ENCODE assay signal across 16 cellular contexts in genomic region chr10:97868134-97868685, GRCh38. TPM values are rescaled to one million over a fixed set of nuclear protein-coding genes. Genes with fewer than 3 reads are reported as not detected.
DNase-seq lines count a peak whose midpoint lies in the region; ATAC-seq, FAIRE-seq and TF ChIP-seq lines count a peak whose summit lies in the region.
"Had no signal": no experiment of that assay in that cellular context is flagged by ENCODE, and none has a peak within 500 bp of the region (broad histone marks: within the 10 kb centered on the region; RNA-seq: fewer than 3 reads in every experiment).

No MANE protein-coding gene starts in this region.

- TF ChIP-seq POLR2A in spleen (IDR thresholded peaks at IDR 0.05): no peak

- no peaks in the 10 kb centered on the region for H3K27me3 Mint-ChIP-seq in activated T-helper 17 cell treated with anti-CD3 and anti-CD28 coated beads, Interleukin-2, amount 50 U/mL, for 72 hours

- no peak overlapping the region for H3K27ac ChIP-seq in keratinocyte (ENCODE audit: control insufficient read depth, insufficient read depth, low read length)
- no peak overlapping the region for H3K27ac ChIP-seq in spleen
- H3K27ac ChIP-seq: 22Rv1, SJCRH30 had no signal

- intact Hi-C loops in spleen (cut with DNase I; ENCODE audit: low total_unique reads): no loop called here

- dilution Hi-C loops in keratinocyte (cut with MboI; ENCODE audit: extremely low pct_ligation_motif_present, low sequenced_read_pairs): loop anchor here (25.0 kb wide), 1 partner anchor 106 kb away; the partner anchor contains the start of gene SFRP5

- H3K79me2 ChIP-seq in keratinocyte (ENCODE audit: control insufficient read depth, insufficient read depth, low read length): no peaks in the 10 kb centered on the region

- peaks cover 7% of the 10 kb centered on the region for H3K4me1 Mint-ChIP-seq in activated T-helper 17 cell treated with anti-CD3 and anti-CD28 coated beads, Interleukin-2, amount 50 U/mL, for 72 hours

- TF ChIP-seq CTCF in keratinocyte (optimal IDR thresholded peaks at IDR 0.05 in 1 of 3, IDR thresholded peaks at IDR 0.05 in 1 of 3, conservative IDR thresholded peaks at IDR 0.05 in 1 of 3; ENCODE audit: extremely low read depth in 1 of 3, insufficient read depth in 2 of 3, low read length in 3 of 3) (peak in 2 of 3 experiments; percentile 16 to 74), spleen (IDR thresholded peaks at IDR 0.05 in 8 of 11, conservative IDR thresholded peaks at IDR 0.05 in 3 of 11) (no peak)

- H3K4me1 ChIP-seq in keratinocyte (ENCODE audit: control insufficient read depth, extremely low read depth, insufficient read depth, low read length) (peaks cover 8% of the 10 kb centered on the region), spleen (peaks cover 8 to 16% (median 11%) of the 10 kb centered on the region in 6 donors)

- no peaks in the 10 kb centered on the region for H3K36me3 Mint-ChIP-seq in activated T-helper 17 cell treated with anti-CD3 and anti-CD28 coated beads, Interleukin-2, amount 50 U/mL, for 72 hours (ENCODE audit: low read depth)

- peak; percentile 48 for DNase-seq in DMS53 (lab: John Stamatoyannopoulos, UW)
- DNase-seq in DMS53 treated with DMSO at 0.1 percent for 48 hours (lab: John Stamatoyannopoulos, UW; ENCODE audit: unreplicated experiment): no peak
- DNase-seq in keratinocyte (ENCODE audit: low read depth, low spot score): no peak
- peak; percentile 57 for DNase-seq in spleen
- no peak for DNase-seq in glomerular visceral epithelial cell (ENCODE audit: extremely low spot score)
- no peak for DNase-seq in NCI-H1105 (lab: John Stamatoyannopoulos, UW)
- DNase-seq in NOMO-1 treated with DMSO at 0.1 percent for 48 hours (lab: John Stamatoyannopoulos, UW; ENCODE audit: unreplicated experiment): no peak
- DNase-seq: DMS153, HCEC 1CT, NCI-H146, NCI-H748 treated with DMSO at 0.1 percent for 48 hours had no signal

- no peaks in the 10 kb centered on the region for H3K9me1 ChIP-seq in keratinocyte (ENCODE audit: control insufficient read depth, extremely low read depth, insufficient read depth, low read length)

- no peaks in the 10 kb centered on the region for H3K9me3 Mint-ChIP-seq in activated T-helper 17 cell treated with anti-CD3 and anti-CD28 coated beads, Interleukin-2, amount 50 U/mL, for 72 hours

- ATAC-seq in activated T-helper 17 cell treated with anti-CD3 and anti-CD28 coated beads, Interleukin-2, amount 50 U/mL, for 72 hours (replicated peaks): no peak

- H3K9me3 ChIP-seq in keratinocyte (ENCODE audit: control insufficient read depth, low read depth, low read length) (no peaks in the 10 kb centered on the region), spleen (no peaks in the 10 kb centered on the region)
- H3K9me3 ChIP-seq: SJCRH30 had no signal

- H3K27ac Mint-ChIP-seq in activated T-helper 17 cell treated with anti-CD3 and anti-CD28 coated beads, Interleukin-2, amount 50 U/mL, for 72 hours: peak overlapping the region; percentile 88

- H3K27me3 ChIP-seq in keratinocyte (ENCODE audit: control insufficient read depth, extremely low read depth, insufficient read depth, low read length): no peaks in the 10 kb centered on the region
- peaks cover 0 to 62% (median 0%) of the 10 kb centered on the region in 7 donors for H3K27me3 ChIP-seq in spleen (replicated peaks in 1 of 7)

- H4K20me1 ChIP-seq in keratinocyte (ENCODE audit: control insufficient read depth, extremely low read depth, insufficient read depth, low read length): no peaks in the 10 kb centered on the region

- no peak overlapping the region for H3K4me3 ChIP-seq in keratinocyte (ENCODE audit: control insufficient read depth in 2 of 3, extremely low read depth in 1 of 3, insufficient read depth in 2 of 3, low read depth in 1 of 3, low read length in 3 of 3)
- no peak overlapping the region for H3K4me3 ChIP-seq in spleen
- H3K4me3 ChIP-seq: GM12878, SJCRH30 had no signal

- no peak overlapping the region for H3K4me2 ChIP-seq in keratinocyte (ENCODE audit: control insufficient read depth, extremely low read depth, insufficient read depth, low read depth, low read length)

- FAIRE-seq in keratinocyte (lab: Jason Lieb, UNC): no peak
- FAIRE-seq: GM12878, GM18507 had no signal

- H3K36me3 ChIP-seq in keratinocyte (ENCODE audit: control insufficient read depth in 2 of 2, extremely low read depth in 1 of 2, insufficient read depth in 2 of 2, low read length in 2 of 2) (peaks cover 0 to 1% of the 10 kb centered on the region in 2 experiments), spleen (no peaks in the 10 kb centered on the region)
- H3K36me3 ChIP-seq: SJCRH30 had no signal

- H3K9ac ChIP-seq in keratinocyte (ENCODE audit: control insufficient read depth, extremely low read depth, insufficient read depth, low read length): no peak overlapping the region

- WGBS in spleen, 5 donors: 58 to 94% (median 87%) methylated on average over 4 of the region's 4 CpGs

- no peak overlapping the region for H3K4me3 Mint-ChIP-seq in activated T-helper 17 cell treated with anti-CD3 and anti-CD28 coated beads, Interleukin-2, amount 50 U/mL, for 72 hours

- no peak overlapping the region for H2AFZ ChIP-seq in keratinocyte (ENCODE audit: control insufficient read depth, low read length)

RNA-seq across cellular contexts. Expression of gene GOLGA7B, which starts 18.6 kb away (rescaled TPM):
- total RNA-seq in activated T-helper 17 cell treated with anti-CD3 and anti-CD28 coated beads, Interleukin-2, amount 50 U/mL, for 72 hours: 1 to 10 TPM; 5.8 to 8.2 TPM
- polyA plus RNA-seq in keratinocyte (3.6 to 6.8 TPM (median 4.9 TPM) in 3 replicates), spleen (under 1 TPM; 0.27 to 0.48 (median 0.48) TPM)
- 0.94 TPM for polyA plus RNA-seq in keratinocyte (2011; ENCODE audit: low read depth)
- polyA plus RNA-seq in keratinocyte (2011; cell fraction: cytosol; rRNA removed): 5.6 and 6.1 TPM in 2 replicates
- 8.6 and 9.1 TPM in 2 replicates for polyA plus RNA-seq in keratinocyte (2011; cell fraction: nucleus; rRNA removed)
- 3.3 and 4.7 TPM in 2 replicates for polyA plus RNA-seq in keratinocyte (2012; ENCODE audit: low replicate concordance)
- polyA minus RNA-seq in keratinocyte: 8.8 to 18.1 TPM (median 16.5 TPM) in 3 replicates
- 3.8 TPM for polyA minus RNA-seq in keratinocyte (2011; cell fraction: cytosol; rRNA and poly(A)+ RNA removed)
- polyA minus RNA-seq in keratinocyte (2011; cell fraction: nucleus; rRNA and poly(A)+ RNA removed): 1.4 and 2.2 TPM in 2 replicates
- 1 to 10 TPM in 1 of 7 donors, under 1 TPM in 6; 0.44 to 1.0 (median 0.58) TPM for total RNA-seq in spleen
- total RNA-seq: GM12878 had no signal

Comparison
In these comparisons a context has a peak if more than half of its experiments do, and no peak if none do; other contexts are left out.
1. DNase-seq: peak in DMS53 (single experiment) and spleen (single experiment); none in DMS53 treated with DMSO at 0.1 percent for 48 hours (single experiment), keratinocyte (single experiment), glomerular visceral epithelial cell (single experiment), NCI-H1105 (single experiment) and NOMO-1 treated with DMSO at 0.1 percent for 48 hours (single experiment).
2. CTCF ChIP-seq: peak in keratinocyte (2 of 3); none in spleen (0 of 11).